ENCODE assay signal across 15 cellular contexts in the genomic region with DNA sequence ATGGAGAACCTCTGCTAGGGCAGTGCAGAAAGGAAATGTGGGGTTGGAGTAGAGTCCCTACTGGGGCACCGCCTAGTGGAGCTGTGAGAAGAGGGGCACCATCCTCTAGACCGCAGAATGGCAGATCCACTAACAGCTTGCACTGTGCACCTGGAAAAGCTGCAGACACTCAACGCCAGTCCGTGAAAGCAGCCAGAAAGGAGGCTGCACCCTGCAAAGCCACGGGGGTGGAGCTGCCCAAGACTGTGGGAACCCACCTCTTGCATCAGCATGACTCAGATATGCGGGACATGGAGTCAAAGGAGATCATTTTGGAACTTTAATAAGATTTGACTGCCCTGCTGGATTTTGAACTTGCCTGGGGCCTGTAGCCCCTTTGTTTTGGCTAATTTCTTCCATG. TPM values are rescaled to one million over a fixed set of nuclear protein-coding genes. Genes with fewer than 3 reads are reported as not detected.
A peak's percentile ranks its signal among the peaks of the same experiment; 100 is the strongest.
DNase-seq lines count a peak whose midpoint lies in the region; ATAC-seq and TF ChIP-seq lines count a peak whose summit lies in the region.
"Had no signal": no experiment of that assay in that cellular context is flagged by ENCODE, and none has a peak within 500 bp of the region (broad histone marks: within the 10 kb centered on the region; RNA-seq: fewer than 3 reads in every experiment).

No MANE protein-coding gene starts in this region.

- WGBS in body of pancreas, 2 donors: 76 to 83% methylated on average over 4 to 6 of the region's 6 CpGs

- H3K4me1 ChIP-seq in body of pancreas: peaks cover 51% of the 10 kb centered on the region

- no peak for ATAC-seq in natural killer cell treated with Interleukin-12 subunit alpha and Interleukin-12 subunit beta and Interleukin-15 and Interleukin-18, amount 100 ng/mL, for 72 hours
- ATAC-seq in natural killer cell: no peak
- ATAC-seq in body of pancreas: no peak
- ATAC-seq in HG03135 (IDR thresholded peaks at IDR 0.05; ENCODE audit: unreplicated experiment): no peak
- ATAC-seq: stimulated activated memory B cell treated with anti-CD40 and anti-IgM and Interleukin-4, amounts not matched to agents 10 μg/mL and 1 μg/mL and 100 μg/mL, for 72 hours had no signal

- intact Hi-C loops in natural killer cell (cut with micrococcal nuclease): no loop called here
- intact Hi-C loops in body of pancreas (cut with DNase I): no loop called here

- H3K36me3 Mint-ChIP-seq in natural killer cell treated with Interleukin-12 subunit alpha and Interleukin-12 subunit beta and Interleukin-15 and Interleukin-18, amount 100 ng/mL, for 72 hours: no peaks in the 10 kb centered on the region
- H3K36me3 Mint-ChIP-seq in natural killer cell: no peaks in the 10 kb centered on the region
- no peaks in the 10 kb centered on the region for H3K36me3 Mint-ChIP-seq in activated T-cell treated with anti-CD3 and anti-CD28 coated beads, Interleukin-2, amount 50 U/mL, for 24 hours (ENCODE audit: low read depth)
- H3K36me3 Mint-ChIP-seq: activated naive CD8-positive, alpha-beta T cell treated with anti-CD3 and anti-CD28 coated beads, Interleukin-2, amount 10 ng/mL, durations not matched to agents 7 days and 5 days; stimulated activated memory B cell treated with anti-CD40 and anti-IgM and Interleukin-4, amounts not matched to agents 10 μg/mL and 1 μg/mL and 100 μg/mL, for 72 hours had no signal

- TF ChIP-seq POLR2A in body of pancreas (IDR thresholded peaks at IDR 0.05): no peak

- H3K9me3 Mint-ChIP-seq in natural killer cell treated with Interleukin-12 subunit alpha and Interleukin-12 subunit beta and Interleukin-15 and Interleukin-18, amount 100 ng/mL, for 72 hours: no peaks in the 10 kb centered on the region
- no peaks in the 10 kb centered on the region for H3K9me3 Mint-ChIP-seq in natural killer cell
- no peaks in the 10 kb centered on the region for H3K9me3 Mint-ChIP-seq in activated T-cell treated with anti-CD3 and anti-CD28 coated beads, Interleukin-2, amount 50 U/mL, for 24 hours
- H3K9me3 Mint-ChIP-seq: stimulated activated memory B cell treated with anti-CD40 and anti-IgM and Interleukin-4, amounts not matched to agents 10 μg/mL and 1 μg/mL and 100 μg/mL, for 72 hours had no signal

- no peaks in the 10 kb centered on the region for H3K4me1 Mint-ChIP-seq in natural killer cell treated with Interleukin-12 subunit alpha and Interleukin-12 subunit beta and Interleukin-15 and Interleukin-18, amount 100 ng/mL, for 72 hours (ENCODE audit: low read depth in 2 of 2)
- H3K4me1 Mint-ChIP-seq in natural killer cell: no peaks in the 10 kb centered on the region
- no peaks in the 10 kb centered on the region for H3K4me1 Mint-ChIP-seq in activated T-cell treated with anti-CD3 and anti-CD28 coated beads, Interleukin-2, amount 50 U/mL, for 24 hours (ENCODE audit: low read depth)
- H3K4me1 Mint-ChIP-seq: activated naive CD8-positive, alpha-beta T cell treated with anti-CD3 and anti-CD28 coated beads, Interleukin-2, amount 10 ng/mL, durations not matched to agents 7 days and 5 days; B cell; stimulated activated memory B cell treated with anti-CD40 and anti-IgM and Interleukin-4, amounts not matched to agents 10 μg/mL and 1 μg/mL and 100 μg/mL, for 72 hours had no signal

- H3K27me3 Mint-ChIP-seq in natural killer cell treated with Interleukin-12 subunit alpha and Interleukin-12 subunit beta and Interleukin-15 and Interleukin-18, amount 100 ng/mL, for 72 hours: peaks cover 0 to 8% of the 10 kb centered on the region in 2 donors
- H3K27me3 Mint-ChIP-seq in natural killer cell (ENCODE audit: low read depth in 2 of 2): peaks cover 7 to 16% of the 10 kb centered on the region in 2 donors
- H3K27me3 Mint-ChIP-seq in activated T-cell treated with anti-CD3 and anti-CD28 coated beads, Interleukin-2, amount 50 U/mL, for 24 hours: peaks cover 7% of the 10 kb centered on the region

- H3K9me3 ChIP-seq in body of pancreas: no peaks in the 10 kb centered on the region

- no peak overlapping the region for H3K4me3 ChIP-seq in body of pancreas

- H3K27ac ChIP-seq in body of pancreas: no peak overlapping the region

- peak; percentile 49 for DNase-seq in natural killer cell treated with Interleukin-12 subunit alpha and Interleukin-12 subunit beta and Interleukin-15 and Interleukin-18, amount 100 ng/mL, for 72 hours (ENCODE audit: low spot score)
- DNase-seq in natural killer cell (no peak), body of pancreas (peak in 3 of 4 donors; percentile 18 to 56 (median 52)), glomerular visceral epithelial cell (ENCODE audit: extremely low spot score) (peak; percentile 47), NCI-H1092 (lab: John Stamatoyannopoulos, UW) (no peak)
- DNase-seq in activated T-cell treated with anti-CD3 and anti-CD28 coated beads, Interleukin-2, amount 50 U/mL, for 24 hours: no peak
- no peak for DNase-seq in activated naive CD4-positive, alpha-beta T cell (lab: John Stamatoyannopoulos, UW)
- DNase-seq: activated CD4-positive, alpha-beta T cell treated with anti-CD3 and anti-CD28 coated beads, Interleukin-2, amount 50 U/mL, for 1 hour; activated naive CD8-positive, alpha-beta T cell treated with anti-CD3 and anti-CD28 coated beads, Interleukin-2, amount 10 ng/mL, durations not matched to agents 7 days and 5 days; kidney glomerular epithelial cell; NCI-H82 had no signal

- H3K27me3 ChIP-seq in body of pancreas: no peaks in the 10 kb centered on the region

- H3K4me3 Mint-ChIP-seq in natural killer cell treated with Interleukin-12 subunit alpha and Interleukin-12 subunit beta and Interleukin-15 and Interleukin-18, amount 100 ng/mL, for 72 hours: no peak overlapping the region
- no peak overlapping the region for H3K4me3 Mint-ChIP-seq in natural killer cell
- no peak overlapping the region for H3K4me3 Mint-ChIP-seq in activated T-cell treated with anti-CD3 and anti-CD28 coated beads, Interleukin-2, amount 50 U/mL, for 24 hours
- H3K4me3 Mint-ChIP-seq: activated naive CD8-positive, alpha-beta T cell treated with anti-CD3 and anti-CD28 coated beads, Interleukin-2, amount 10 ng/mL, durations not matched to agents 7 days and 5 days; B cell; nephron; stimulated activated memory B cell treated with anti-CD40 and anti-IgM and Interleukin-4, amounts not matched to agents 10 μg/mL and 1 μg/mL and 100 μg/mL, for 72 hours had no signal

- TF ChIP-seq CTCF in natural killer cell (IDR thresholded peaks at IDR 0.05) (no peak), body of pancreas (IDR thresholded peaks at IDR 0.05) (no peak)

- no peaks in the 10 kb centered on the region for H3K36me3 ChIP-seq in body of pancreas (replicated peaks in 1 of 2; ENCODE audit: insufficient read depth in 1 of 2, low read depth in 2 of 2)

- H3K27ac Mint-ChIP-seq in natural killer cell treated with Interleukin-12 subunit alpha and Interleukin-12 subunit beta and Interleukin-15 and Interleukin-18, amount 100 ng/mL, for 72 hours: no peak overlapping the region
- H3K27ac Mint-ChIP-seq in natural killer cell: no peak overlapping the region
- no peak overlapping the region for H3K27ac Mint-ChIP-seq in activated T-cell treated with anti-CD3 and anti-CD28 coated beads, Interleukin-2, amount 50 U/mL, for 24 hours
- H3K27ac Mint-ChIP-seq: activated naive CD8-positive, alpha-beta T cell treated with anti-CD3 and anti-CD28 coated beads, Interleukin-2, amount 10 ng/mL, durations not matched to agents 7 days and 5 days; B cell; stimulated activated memory B cell treated with anti-CD40 and anti-IgM and Interleukin-4, amounts not matched to agents 10 μg/mL and 1 μg/mL and 100 μg/mL, for 72 hours had no signal

RNA-seq across cellular contexts. Expression of a gene that starts 8.7 kb away (rescaled TPM):
- total RNA-seq in natural killer cell treated with Interleukin-12 subunit alpha and Interleukin-12 subunit beta and Interleukin-15 and Interleukin-18, amount 100 ng/mL, for 72 hours: not detected
- total RNA-seq in natural killer cell: not detected
- total RNA-seq in body of pancreas: 10 to 100 TPM; 32.7 to 51.7 TPM
- total RNA-seq: B cell had no signal

Comparison
In these comparisons a context has a peak if more than half of its experiments do, and no peak if none do; other contexts are left out.
1. DNase-seq: peak in natural killer cell treated with Interleukin-12 subunit alpha and Interleukin-12 subunit beta and Interleukin-15 and Interleukin-18, amount 100 ng/mL, for 72 hours (single experiment), body of pancreas (3 of 4) and glomerular visceral epithelial cell (single experiment); none in natural killer cell (single experiment), NCI-H1092 (single experiment), activated T-cell treated with anti-CD3 and anti-CD28 coated beads, Interleukin-2, amount 50 U/mL, for 24 hours (single experiment) and activated naive CD4-positive, alpha-beta T cell (0 of 4).
2. RNA of a gene that starts 8.7 kb away (total RNA-seq): 32.7 to 51.7 TPM in body of pancreas; not detected in natural killer cell treated with Interleukin-12 subunit alpha and Interleukin-12 subunit beta and Interleukin-15 and Interleukin-18, amount 100 ng/mL, for 72 hours and not detected in natural killer cell; every median in the first group is over 10 times any median in the second.